8 cellular contexts compared by ENCODE assay signal in the genomic region with DNA sequence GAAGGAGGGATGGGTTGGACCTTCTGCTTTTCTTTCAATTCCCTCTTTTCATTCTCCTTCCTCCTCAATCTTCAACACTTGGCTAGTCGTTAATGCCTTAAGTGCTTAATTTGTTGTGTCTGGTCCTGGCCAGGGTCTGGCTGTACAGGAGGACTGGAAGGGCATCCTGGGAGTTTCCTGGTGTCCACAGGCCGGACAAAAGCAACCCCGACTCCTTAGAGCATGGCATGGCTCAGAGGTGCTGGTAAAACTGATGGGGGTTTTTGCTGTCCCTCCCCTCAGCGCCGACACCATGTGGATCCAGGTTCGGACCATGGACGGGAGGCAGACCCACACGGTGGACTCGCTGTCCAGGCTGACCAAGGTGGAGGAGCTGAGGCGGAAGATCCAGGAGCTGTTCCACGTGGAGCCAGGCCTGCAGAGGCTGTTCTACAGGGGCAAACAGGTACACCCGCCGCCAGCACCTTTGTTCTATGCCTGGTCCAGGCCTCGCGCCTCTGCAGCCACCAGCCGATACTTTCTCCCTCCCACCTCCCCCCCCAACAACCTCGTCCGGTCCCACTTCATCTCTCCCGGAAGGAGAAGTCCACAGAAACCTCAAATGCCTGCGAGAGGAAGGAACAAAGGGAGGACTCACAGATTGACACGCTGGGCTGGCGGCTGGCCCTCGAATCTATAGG. TPM values are rescaled to one million over a fixed set of nuclear protein-coding genes. Genes with fewer than 3 reads are reported as not detected.
DNase-seq lines count a peak whose midpoint lies in the region; ATAC-seq, FAIRE-seq and TF ChIP-seq lines count a peak whose summit lies in the region.

No MANE protein-coding gene starts in this region.

- DNase-seq in DMS153 (lab: John Stamatoyannopoulos, UW) (peak; percentile 40), HTR-8/SVneo (ENCODE audit: insufficient read length, low spot score) (no peak), WERI-Rb-1 (no peak), fibroblast of villous mesenchyme (ENCODE audit: low read depth) (peak; percentile 31), pons (ENCODE audit: low spot score) (peak; percentile 65), mesenteric fat pad (ENCODE audit: low spot score) (no peak)

- H3K4me3 ChIP-seq in WERI-Rb-1 (ENCODE audit: low read depth, low read length) (peak overlapping the region; percentile 87), fibroblast of villous mesenchyme (ENCODE audit: low read depth, low read length) (peak overlapping the region; percentile 68)

- TF ChIP-seq CTCF in WERI-Rb-1 (IDR thresholded peaks at IDR 0.05; ENCODE audit: low read depth, low read length) (no peak), fibroblast of villous mesenchyme (IDR thresholded peaks at IDR 0.05; ENCODE audit: insufficient read depth, low read depth, low read length) (no peak)

- H3K36me3 ChIP-seq in WERI-Rb-1, result peaks cover 59% of the 10 kb centered on the region

- FAIRE-seq in HTR-8/SVneo (lab: Jason Lieb, UNC), result peak; percentile 48

- H3K27me3 ChIP-seq in WERI-Rb-1 (ENCODE audit: insufficient read depth, low read depth, severe bottlenecking), result no peaks in the 10 kb centered on the region

- H3K27ac ChIP-seq in WERI-Rb-1, result peak overlapping the region; percentile 98

- no peaks in the 10 kb centered on the region for H3K9me3 ChIP-seq in WERI-Rb-1 (ENCODE audit: severe bottlenecking)

- ATAC-seq in HG02938 (IDR thresholded peaks at IDR 0.05; ENCODE audit: unreplicated experiment) (no peak), GM18909 (IDR thresholded peaks at IDR 0.05; ENCODE audit: poor library complexity, unreplicated experiment) (no peak)

RNA-seq across cellular contexts. Expression of gene UHRF1, which starts 1.4 kb away (rescaled TPM):
- 34.1 and 36.1 TPM in 2 replicates for total RNA-seq in fibroblast of villous mesenchyme
- 0.67 TPM for total RNA-seq in mesenteric fat pad

RNA-seq across cellular contexts. Expression of gene ARRDC5, which starts 8.0 kb away (rescaled TPM):
- total RNA-seq in fibroblast of villous mesenchyme, result 0.32 TPM in 1 of 2 replicates, not detected in the other
- total RNA-seq in mesenteric fat pad, result 0.67 TPM

RNA-seq across cellular contexts. Expression of gene PLIN3, which starts 43.3 kb away (rescaled TPM):
- total RNA-seq in fibroblast of villous mesenchyme (191 and 193 TPM in 2 replicates), mesenteric fat pad (95.7 TPM)

RNA-seq across cellular contexts. Expression of gene KDM4B, which starts 58.2 kb away (rescaled TPM):
- 17.7 TPM in 2 replicates for total RNA-seq in fibroblast of villous mesenchyme
- total RNA-seq in mesenteric fat pad, result 46.1 TPM

Comparison
In these comparisons a context has a peak if more than half of its experiments do, and no peak if none do; other contexts are left out.
1. DNase-seq: peak in DMS153 (single experiment), fibroblast of villous mesenchyme (single experiment) and pons (single experiment); none in HTR-8/SVneo (single experiment), WERI-Rb-1 (single experiment) and mesenteric fat pad (single experiment).
2. RNA of gene UHRF1, which starts 1.4 kb away (total RNA-seq): 34.1 to 36.1 TPM in fibroblast of villous mesenchyme; 0.67 TPM in mesenteric fat pad (single experiment); every median in the first group is over 10 times any median in the second.